7 cellular contexts compared by ENCODE assay signal in the genomic region with DNA sequence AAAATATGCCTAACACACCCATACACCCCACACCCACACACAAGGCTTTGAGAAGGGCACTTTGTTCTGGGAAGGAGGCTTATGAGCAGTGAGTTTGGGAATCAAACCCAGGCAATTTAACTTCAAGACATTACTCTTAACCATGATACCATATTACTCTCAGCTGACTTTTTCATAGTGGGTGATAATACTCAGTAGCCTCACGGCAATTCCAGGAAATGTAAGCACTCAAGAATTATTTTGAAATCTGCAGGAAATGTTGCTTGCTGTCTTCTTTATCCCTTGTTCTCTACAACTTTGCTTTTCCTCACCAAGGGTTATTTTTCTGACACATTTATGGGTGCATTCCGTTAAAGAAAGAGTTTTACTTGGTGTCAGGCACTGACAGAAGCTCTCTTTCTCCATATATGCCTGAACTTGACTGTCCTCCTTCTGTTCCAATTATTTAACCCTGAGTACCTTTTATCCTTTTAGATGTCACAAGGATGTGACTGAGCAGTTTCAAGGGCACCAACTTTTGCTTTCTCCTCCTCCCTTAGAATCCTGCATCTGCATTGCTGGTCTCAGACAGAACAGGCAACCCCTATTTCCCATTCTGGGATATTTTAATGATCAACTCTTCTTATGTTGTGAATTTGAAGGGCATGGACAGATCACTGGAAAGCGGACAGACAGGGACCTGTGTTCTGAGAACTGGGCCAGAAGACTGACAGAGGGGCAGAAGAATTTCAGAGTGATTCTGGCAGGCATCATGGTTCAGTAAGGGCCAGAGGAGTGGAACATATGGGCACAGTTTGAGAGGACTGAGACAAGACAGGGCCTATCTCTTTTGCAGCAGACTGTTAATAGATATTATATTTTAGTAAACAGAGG. TPM values are rescaled to one million over a fixed set of nuclear protein-coding genes. Genes with fewer than 3 reads are reported as not detected.
"Had no signal": no experiment of that assay in that cellular context is flagged by ENCODE, and none has a peak within 500 bp of the region (broad histone marks: within the 10 kb centered on the region; RNA-seq: fewer than 3 reads in every experiment).

No MANE protein-coding gene starts in this region.

RNA-seq across cellular contexts. Expression of gene FAM178B, which starts 36.9 kb away (rescaled TPM):
- total RNA-seq: body of pancreas, epithelial cell of proximal tubule, fibroblast of villous mesenchyme, pulmonary artery endothelial cell, temporal lobe, transverse colon had no signal
- polyA plus RNA-seq: liver had no signal
